8 cellular contexts compared by ENCODE assay signal in genomic region chr3:14179114-14179465, GRCh38. TPM values are rescaled to one million over a fixed set of nuclear protein-coding genes. Genes with fewer than 3 reads are reported as not detected.
A peak's percentile ranks its signal among the peaks of the same experiment; 100 is the strongest.
DNase-seq lines count a peak whose midpoint lies in the region; ATAC-seq and TF ChIP-seq lines count a peak whose summit lies in the region.

No MANE protein-coding gene starts in this region.

- no peaks in the 10 kb centered on the region for H3K27me3 ChIP-seq in BJ (ENCODE audit: control insufficient read depth, insufficient read depth, low read length)
- H3K27me3 ChIP-seq in MG63: no peaks in the 10 kb centered on the region
- H3K27me3 ChIP-seq in duodenal mucosa (ENCODE audit: control insufficient read depth in 1 of 2, insufficient read depth in 2 of 2, low read length in 2 of 2): no peaks in the 10 kb centered on the region

- POLR2A ChIA-PET in BJ (lab: Charles Lee): interaction anchor here (0.5 to 1.0 kb wide), 7 partner anchors 8 to 54 kb away, joined by 3 to 10 read pairs (median 5); partner anchors contain the start of genes CHCHD4 and TMEM43

- peak overlapping the region; percentile 93 for H3K4me3 Mint-ChIP-seq in natural killer cell treated with Interleukin-12 subunit alpha and Interleukin-12 subunit beta and Interleukin-15 and Interleukin-18, amount 100 ng/mL, for 72 hours

- peaks cover 6% of the 10 kb centered on the region for H3K36me3 Mint-ChIP-seq in natural killer cell treated with Interleukin-12 subunit alpha and Interleukin-12 subunit beta and Interleukin-15 and Interleukin-18, amount 100 ng/mL, for 72 hours

- H3K36me3 ChIP-seq in BJ (ENCODE audit: control insufficient read depth, insufficient read depth, low read length) (no peaks in the 10 kb centered on the region), MG63 (peaks cover 14% of the 10 kb centered on the region), duodenal mucosa (ENCODE audit: control insufficient read depth in 1 of 2, insufficient read depth in 2 of 2, low read length in 2 of 2) (peaks cover 10 to 20% of the 10 kb centered on the region in 2 donors)

- DNase-seq in BJ (ENCODE audit: low read depth) (no peak), MG63 (no peak), activated gamma-delta T cell (lab: John Stamatoyannopoulos, UW) (no peak), SW480 (ENCODE audit: low spot score) (no peak)
- no peak for DNase-seq in natural killer cell treated with Interleukin-12 subunit alpha and Interleukin-12 subunit beta and Interleukin-15 and Interleukin-18, amount 100 ng/mL, for 72 hours (ENCODE audit: low spot score)
- DNase-seq in activated CD4-positive, CD25-positive, alpha-beta regulatory T cell treated with anti-CD3 and anti-CD28 coated beads, Interleukin-2, amount 50 U/mL, for 72 hours: no peak

- H3K9ac ChIP-seq in duodenal mucosa (ENCODE audit: low read depth in 1 of 2, low read length in 2 of 2): peak overlapping the region; percentile 87 to 98

- no peaks in the 10 kb centered on the region for H3K9me3 Mint-ChIP-seq in natural killer cell treated with Interleukin-12 subunit alpha and Interleukin-12 subunit beta and Interleukin-15 and Interleukin-18, amount 100 ng/mL, for 72 hours

- no peak for TF ChIP-seq CTCF in BJ (IDR thresholded peaks at IDR 0.05; ENCODE audit: insufficient read depth, low read depth, low read length)

- peak overlapping the region; percentile 92 for H3K4me3 ChIP-seq in BJ (ENCODE audit: low read depth, low read length)
- peak overlapping the region; percentile 77 for H3K4me3 ChIP-seq in MG63
- H3K4me3 ChIP-seq in duodenal mucosa (ENCODE audit: low read depth in 1 of 2, low read length in 2 of 2): peak overlapping the region; percentile 95 to 99

- CTCF ChIA-PET in BJ (lab: Yijun Ruan, JAX): interaction anchor here (0.6 to 2.4 kb wide), 6 partner anchors 35 to 523 kb away, joined by 3 to 8 read pairs (median 4); no protein-coding TSS in a partner anchor

- peaks cover 49 to 57% of the 10 kb centered on the region in 2 donors for H3K4me1 Mint-ChIP-seq in natural killer cell treated with Interleukin-12 subunit alpha and Interleukin-12 subunit beta and Interleukin-15 and Interleukin-18, amount 100 ng/mL, for 72 hours (ENCODE audit: low read depth in 2 of 2)

- peaks cover 20 to 44% of the 10 kb centered on the region in 2 donors for H3K4me1 ChIP-seq in duodenal mucosa (ENCODE audit: control insufficient read depth in 1 of 2, insufficient read depth in 2 of 2, low read length in 2 of 2)

- no peak for ATAC-seq in natural killer cell treated with Interleukin-12 subunit alpha and Interleukin-12 subunit beta and Interleukin-15 and Interleukin-18, amount 100 ng/mL, for 72 hours
- ATAC-seq in HG03460 (IDR thresholded peaks at IDR 0.05; ENCODE audit: unreplicated experiment): no peak

- H3K9me3 ChIP-seq in MG63 (no peaks in the 10 kb centered on the region), duodenal mucosa (ENCODE audit: control insufficient read depth in 1 of 2, low read length in 2 of 2) (no peaks in the 10 kb centered on the region)

- no peaks in the 10 kb centered on the region for H3K27me3 Mint-ChIP-seq in natural killer cell treated with Interleukin-12 subunit alpha and Interleukin-12 subunit beta and Interleukin-15 and Interleukin-18, amount 100 ng/mL, for 72 hours

- H3K27ac ChIP-seq in duodenal mucosa (ENCODE audit: low read depth, low read length): peak overlapping the region; percentile 68

- peak overlapping the region; percentile 94 to 95 for H3K27ac Mint-ChIP-seq in natural killer cell treated with Interleukin-12 subunit alpha and Interleukin-12 subunit beta and Interleukin-15 and Interleukin-18, amount 100 ng/mL, for 72 hours

RNA-seq across cellular contexts. Expression of gene LSM3, which starts 0.5 kb away (rescaled TPM):
- 2.7 and 8.7 TPM in 2 replicates for polyA plus RNA-seq in BJ (2011; rRNA removed)
- 1.00 and 1.2 TPM in 2 replicates for polyA minus RNA-seq in BJ (2011; rRNA and poly(A)+ RNA removed)
- 19.7 and 27.5 TPM in 2 replicates for total RNA-seq in MG63 (2014; rRNA removed; shearing (Covaris generic); ENCODE audit: low replicate concordance)
- total RNA-seq in natural killer cell treated with Interleukin-12 subunit alpha and Interleukin-12 subunit beta and Interleukin-15 and Interleukin-18, amount 100 ng/mL, for 72 hours: 10 to 100 TPM; 15.1 to 15.2 TPM

RNA-seq across cellular contexts. Expression of gene XPC, which starts 0.7 kb away (rescaled TPM):
- polyA plus RNA-seq in BJ (2011; rRNA removed): 36.0 and 36.9 TPM in 2 replicates
- 39.2 and 48.1 TPM in 2 replicates for polyA minus RNA-seq in BJ (2011; rRNA and poly(A)+ RNA removed)
- total RNA-seq in MG63 (2014; rRNA removed; shearing (Covaris generic); ENCODE audit: low replicate concordance): 8.2 and 12.0 TPM in 2 replicates
- total RNA-seq in natural killer cell treated with Interleukin-12 subunit alpha and Interleukin-12 subunit beta and Interleukin-15 and Interleukin-18, amount 100 ng/mL, for 72 hours: 10 to 100 TPM; 24.6 to 31.5 TPM

RNA-seq across cellular contexts. Expression of gene TMEM43, which starts 54.2 kb away (rescaled TPM):
- 172 and 246 TPM in 2 replicates for polyA plus RNA-seq in BJ (2011; rRNA removed)
- polyA minus RNA-seq in BJ (2011; rRNA and poly(A)+ RNA removed): 77.8 and 113 TPM in 2 replicates
- 97.6 and 97.8 TPM in 2 replicates for total RNA-seq in MG63 (2014; rRNA removed; shearing (Covaris generic); ENCODE audit: low replicate concordance)
- total RNA-seq in natural killer cell treated with Interleukin-12 subunit alpha and Interleukin-12 subunit beta and Interleukin-15 and Interleukin-18, amount 100 ng/mL, for 72 hours: 10 to 100 TPM; 37.3 to 42.6 TPM

RNA-seq across cellular contexts. Expression of gene CHCHD4, which starts 54.4 kb away (rescaled TPM):
- polyA plus RNA-seq in BJ (2011; rRNA removed): 6.7 and 10.3 TPM in 2 replicates
- polyA minus RNA-seq in BJ (2011; rRNA and poly(A)+ RNA removed): 2.3 and 2.6 TPM in 2 replicates
- total RNA-seq in MG63 (2014; rRNA removed; shearing (Covaris generic); ENCODE audit: low replicate concordance): 22.0 and 24.3 TPM in 2 replicates
- 10 to 100 TPM; 13.2 to 14.6 TPM for total RNA-seq in natural killer cell treated with Interleukin-12 subunit alpha and Interleukin-12 subunit beta and Interleukin-15 and Interleukin-18, amount 100 ng/mL, for 72 hours
